ENCODE assay signal across 2 cellular contexts in the genomic region with DNA sequence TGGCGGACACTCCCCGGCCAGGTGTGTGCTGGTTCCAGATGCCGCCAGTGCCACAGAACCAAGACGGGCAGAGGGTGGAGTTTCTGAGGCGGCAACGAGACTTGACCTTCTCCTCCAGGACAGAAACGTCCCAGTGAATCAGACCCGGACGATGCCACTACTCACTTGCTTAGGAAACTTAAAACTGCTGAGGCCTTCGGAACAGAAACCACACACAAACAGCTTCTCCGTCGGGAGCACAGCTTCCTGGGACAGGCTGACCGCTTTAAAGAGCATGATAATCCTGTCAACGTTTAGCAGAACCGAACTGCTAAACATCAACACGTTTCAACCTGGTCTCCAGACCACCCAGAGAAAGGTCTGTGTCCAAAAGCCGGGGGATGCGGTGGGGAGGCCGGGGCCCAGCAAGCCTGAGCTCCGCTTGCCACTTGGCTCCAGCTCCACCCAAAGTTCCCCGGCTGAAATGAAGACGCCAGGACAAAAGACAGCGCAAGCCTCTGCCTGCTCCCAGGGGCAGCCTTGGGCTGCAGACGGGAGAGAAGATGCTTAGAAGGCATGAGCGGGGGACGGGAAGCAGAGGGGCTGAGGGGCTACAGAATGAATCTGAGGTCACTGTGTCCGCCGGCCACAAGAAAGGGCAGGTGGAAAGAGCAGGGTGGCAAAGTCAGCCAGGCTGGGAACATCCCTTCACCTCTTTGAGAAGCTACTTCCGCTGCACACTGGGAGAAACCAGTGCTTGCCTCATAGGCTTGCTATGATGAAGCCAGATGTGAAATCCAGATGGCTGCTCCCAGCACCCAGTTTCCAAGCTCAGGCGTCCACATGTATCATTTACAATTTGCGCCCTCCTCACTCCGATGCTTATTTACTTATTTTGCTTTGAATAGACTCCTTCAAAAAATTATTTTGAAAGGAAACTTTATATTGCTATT.
TF ChIP-seq lines count a peak whose summit lies in the region.

No MANE protein-coding gene starts in this region.

TF ChIP-seq in SK-N-SH, 30 proteins besides CTCF, POLR2A, EP300 and RAD21 (continued from another document):
- TF ChIP-seq NFIC (IDR thresholded peaks at IDR 0.05; ENCODE audit: borderline replicate concordance): no peak
- TF ChIP-seq, protein P1, sequence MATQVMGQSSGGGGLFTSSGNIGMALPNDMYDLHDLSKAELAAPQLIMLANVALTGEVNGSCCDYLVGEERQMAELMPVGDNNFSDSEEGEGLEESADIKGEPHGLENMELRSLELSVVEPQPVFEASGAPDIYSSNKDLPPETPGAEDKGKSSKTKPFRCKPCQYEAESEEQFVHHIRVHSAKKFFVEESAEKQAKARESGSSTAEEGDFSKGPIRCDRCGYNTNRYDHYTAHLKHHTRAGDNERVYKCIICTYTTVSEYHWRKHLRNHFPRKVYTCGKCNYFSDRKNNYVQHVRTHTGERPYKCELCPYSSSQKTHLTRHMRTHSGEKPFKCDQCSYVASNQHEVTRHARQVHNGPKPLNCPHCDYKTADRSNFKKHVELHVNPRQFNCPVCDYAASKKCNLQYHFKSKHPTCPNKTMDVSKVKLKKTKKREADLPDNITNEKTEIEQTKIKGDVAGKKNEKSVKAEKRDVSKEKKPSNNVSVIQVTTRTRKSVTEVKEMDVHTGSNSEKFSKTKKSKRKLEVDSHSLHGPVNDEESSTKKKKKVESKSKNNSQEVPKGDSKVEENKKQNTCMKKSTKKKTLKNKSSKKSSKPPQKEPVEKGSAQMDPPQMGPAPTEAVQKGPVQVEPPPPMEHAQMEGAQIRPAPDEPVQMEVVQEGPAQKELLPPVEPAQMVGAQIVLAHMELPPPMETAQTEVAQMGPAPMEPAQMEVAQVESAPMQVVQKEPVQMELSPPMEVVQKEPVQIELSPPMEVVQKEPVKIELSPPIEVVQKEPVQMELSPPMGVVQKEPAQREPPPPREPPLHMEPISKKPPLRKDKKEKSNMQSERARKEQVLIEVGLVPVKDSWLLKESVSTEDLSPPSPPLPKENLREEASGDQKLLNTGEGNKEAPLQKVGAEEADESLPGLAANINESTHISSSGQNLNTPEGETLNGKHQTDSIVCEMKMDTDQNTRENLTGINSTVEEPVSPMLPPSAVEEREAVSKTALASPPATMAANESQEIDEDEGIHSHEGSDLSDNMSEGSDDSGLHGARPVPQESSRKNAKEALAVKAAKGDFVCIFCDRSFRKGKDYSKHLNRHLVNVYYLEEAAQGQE (IDR thresholded peaks at IDR 0.05; ENCODE audit: low read depth, low read length): no peak
- no peak for TF ChIP-seq JUND (IDR thresholded peaks at IDR 0.05)

TF ChIP-seq in SK-N-SH treated with all-trans-retinoic acid at 6 μM for 48 hours, 23 proteins besides CTCF, POLR2A, EP300 and RAD21:
- TF ChIP-seq, protein P2, sequence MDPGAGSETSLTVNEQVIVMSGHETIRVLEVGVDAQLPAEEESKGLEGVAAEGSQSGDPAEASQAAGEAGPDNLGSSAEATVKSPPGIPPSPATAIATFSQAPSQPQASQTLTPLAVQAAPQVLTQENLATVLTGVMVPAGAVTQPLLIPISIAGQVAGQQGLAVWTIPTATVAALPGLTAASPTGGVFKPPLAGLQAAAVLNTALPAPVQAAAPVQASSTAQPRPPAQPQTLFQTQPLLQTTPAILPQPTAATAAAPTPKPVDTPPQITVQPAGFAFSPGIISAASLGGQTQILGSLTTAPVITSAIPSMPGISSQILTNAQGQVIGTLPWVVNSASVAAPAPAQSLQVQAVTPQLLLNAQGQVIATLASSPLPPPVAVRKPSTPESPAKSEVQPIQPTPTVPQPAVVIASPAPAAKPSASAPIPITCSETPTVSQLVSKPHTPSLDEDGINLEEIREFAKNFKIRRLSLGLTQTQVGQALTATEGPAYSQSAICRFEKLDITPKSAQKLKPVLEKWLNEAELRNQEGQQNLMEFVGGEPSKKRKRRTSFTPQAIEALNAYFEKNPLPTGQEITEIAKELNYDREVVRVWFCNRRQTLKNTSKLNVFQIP (CRISPR knock-in tag; IDR thresholded peaks at IDR 0.05; ENCODE audit: borderline replicate concordance, low read depth): no peak
- TF ChIP-seq, protein P3, sequence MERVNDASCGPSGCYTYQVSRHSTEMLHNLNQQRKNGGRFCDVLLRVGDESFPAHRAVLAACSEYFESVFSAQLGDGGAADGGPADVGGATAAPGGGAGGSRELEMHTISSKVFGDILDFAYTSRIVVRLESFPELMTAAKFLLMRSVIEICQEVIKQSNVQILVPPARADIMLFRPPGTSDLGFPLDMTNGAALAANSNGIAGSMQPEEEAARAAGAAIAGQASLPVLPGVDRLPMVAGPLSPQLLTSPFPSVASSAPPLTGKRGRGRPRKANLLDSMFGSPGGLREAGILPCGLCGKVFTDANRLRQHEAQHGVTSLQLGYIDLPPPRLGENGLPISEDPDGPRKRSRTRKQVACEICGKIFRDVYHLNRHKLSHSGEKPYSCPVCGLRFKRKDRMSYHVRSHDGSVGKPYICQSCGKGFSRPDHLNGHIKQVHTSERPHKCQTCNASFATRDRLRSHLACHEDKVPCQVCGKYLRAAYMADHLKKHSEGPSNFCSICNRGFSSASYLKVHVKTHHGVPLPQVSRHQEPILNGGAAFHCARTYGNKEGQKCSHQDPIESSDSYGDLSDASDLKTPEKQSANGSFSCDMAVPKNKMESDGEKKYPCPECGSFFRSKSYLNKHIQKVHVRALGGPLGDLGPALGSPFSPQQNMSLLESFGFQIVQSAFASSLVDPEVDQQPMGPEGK (CRISPR knock-in tag; IDR thresholded peaks at IDR 0.05; ENCODE audit: borderline replicate concordance): no peak
- TF ChIP-seq RARB (CRISPR knock-in tag; IDR thresholded peaks at IDR 0.05): no peak
- TF ChIP-seq BACH2 (CRISPR knock-in tag; IDR thresholded peaks at IDR 0.05; ENCODE audit: borderline replicate concordance): no peak
- TF ChIP-seq ZFP3 (CRISPR knock-in tag; IDR thresholded peaks at IDR 0.05): no peak
- no peak for TF ChIP-seq CSDC2 (CRISPR knock-in tag; IDR thresholded peaks at IDR 0.05)
- TF ChIP-seq TCF4 (CRISPR knock-in tag; IDR thresholded peaks at IDR 0.05; ENCODE audit: borderline replicate concordance): no peak
- TF ChIP-seq ZNF8 (CRISPR knock-in tag; IDR thresholded peaks at IDR 0.05): no peak
- TF ChIP-seq, protein P4, sequence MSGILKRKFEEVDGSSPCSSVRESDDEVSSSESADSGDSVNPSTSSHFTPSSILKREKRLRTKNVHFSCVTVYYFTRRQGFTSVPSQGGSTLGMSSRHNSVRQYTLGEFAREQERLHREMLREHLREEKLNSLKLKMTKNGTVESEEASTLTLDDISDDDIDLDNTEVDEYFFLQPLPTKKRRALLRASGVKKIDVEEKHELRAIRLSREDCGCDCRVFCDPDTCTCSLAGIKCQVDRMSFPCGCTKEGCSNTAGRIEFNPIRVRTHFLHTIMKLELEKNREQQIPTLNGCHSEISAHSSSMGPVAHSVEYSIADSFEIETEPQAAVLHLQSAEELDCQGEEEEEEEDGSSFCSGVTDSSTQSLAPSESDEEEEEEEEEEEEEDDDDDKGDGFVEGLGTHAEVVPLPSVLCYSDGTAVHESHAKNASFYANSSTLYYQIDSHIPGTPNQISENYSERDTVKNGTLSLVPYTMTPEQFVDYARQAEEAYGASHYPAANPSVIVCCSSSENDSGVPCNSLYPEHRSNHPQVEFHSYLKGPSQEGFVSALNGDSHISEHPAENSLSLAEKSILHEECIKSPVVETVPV (CRISPR knock-in tag; IDR thresholded peaks at IDR 0.05): no peak
- TF ChIP-seq ARNTL (CRISPR knock-in tag; IDR thresholded peaks at IDR 0.05; ENCODE audit: borderline replicate concordance, low read depth): no peak
- no peak for TF ChIP-seq ESRRG (CRISPR knock-in tag; IDR thresholded peaks at IDR 0.05)
- no peak for TF ChIP-seq TOX (CRISPR knock-in tag; IDR thresholded peaks at IDR 0.05; ENCODE audit: borderline replicate concordance)
- TF ChIP-seq, protein P5, sequence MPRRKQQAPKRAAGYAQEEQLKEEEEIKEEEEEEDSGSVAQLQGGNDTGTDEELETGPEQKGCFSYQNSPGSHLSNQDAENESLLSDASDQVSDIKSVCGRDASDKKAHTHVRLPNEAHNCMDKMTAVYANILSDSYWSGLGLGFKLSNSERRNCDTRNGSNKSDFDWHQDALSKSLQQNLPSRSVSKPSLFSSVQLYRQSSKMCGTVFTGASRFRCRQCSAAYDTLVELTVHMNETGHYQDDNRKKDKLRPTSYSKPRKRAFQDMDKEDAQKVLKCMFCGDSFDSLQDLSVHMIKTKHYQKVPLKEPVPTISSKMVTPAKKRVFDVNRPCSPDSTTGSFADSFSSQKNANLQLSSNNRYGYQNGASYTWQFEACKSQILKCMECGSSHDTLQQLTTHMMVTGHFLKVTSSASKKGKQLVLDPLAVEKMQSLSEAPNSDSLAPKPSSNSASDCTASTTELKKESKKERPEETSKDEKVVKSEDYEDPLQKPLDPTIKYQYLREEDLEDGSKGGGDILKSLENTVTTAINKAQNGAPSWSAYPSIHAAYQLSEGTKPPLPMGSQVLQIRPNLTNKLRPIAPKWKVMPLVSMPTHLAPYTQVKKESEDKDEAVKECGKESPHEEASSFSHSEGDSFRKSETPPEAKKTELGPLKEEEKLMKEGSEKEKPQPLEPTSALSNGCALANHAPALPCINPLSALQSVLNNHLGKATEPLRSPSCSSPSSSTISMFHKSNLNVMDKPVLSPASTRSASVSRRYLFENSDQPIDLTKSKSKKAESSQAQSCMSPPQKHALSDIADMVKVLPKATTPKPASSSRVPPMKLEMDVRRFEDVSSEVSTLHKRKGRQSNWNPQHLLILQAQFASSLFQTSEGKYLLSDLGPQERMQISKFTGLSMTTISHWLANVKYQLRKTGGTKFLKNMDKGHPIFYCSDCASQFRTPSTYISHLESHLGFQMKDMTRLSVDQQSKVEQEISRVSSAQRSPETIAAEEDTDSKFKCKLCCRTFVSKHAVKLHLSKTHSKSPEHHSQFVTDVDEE (CRISPR knock-in tag; IDR thresholded peaks at IDR 0.05): no peak
- TF ChIP-seq GLIS3 (CRISPR knock-in tag; IDR thresholded peaks at IDR 0.05): no peak
- no peak for TF ChIP-seq PPARA (CRISPR knock-in tag; IDR thresholded peaks at IDR 0.05; ENCODE audit: borderline replicate concordance)
